ENCODE assay signal across 10 cellular contexts in the genomic region with DNA sequence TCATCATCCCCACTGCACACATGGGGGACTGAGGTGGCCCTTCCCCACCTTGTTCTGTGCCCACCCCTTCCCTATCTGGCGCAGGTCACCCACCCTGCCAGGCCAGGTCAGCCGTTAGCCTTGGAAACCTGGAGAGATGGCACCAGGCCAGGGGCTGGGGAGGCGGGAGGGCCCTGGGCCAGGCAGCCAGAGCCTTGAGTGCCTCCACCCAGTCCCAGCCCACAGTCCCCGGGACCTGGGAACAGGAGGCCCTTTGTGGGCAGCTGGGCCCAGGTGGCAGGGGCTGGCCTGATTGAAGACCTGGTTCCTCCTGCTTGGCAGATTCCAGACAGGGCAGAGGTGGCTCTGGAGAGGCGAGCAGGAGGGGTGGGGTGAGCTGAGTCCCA.
A peak's percentile ranks its signal among the peaks of the same experiment; 100 is the strongest.
DNase-seq lines count a peak whose midpoint lies in the region; ATAC-seq and TF ChIP-seq lines count a peak whose summit lies in the region.
"Had no signal": no experiment of that assay in that cellular context is flagged by ENCODE, and none has a peak within 500 bp of the region (broad histone marks: within the 10 kb centered on the region; RNA-seq: fewer than 3 reads in every experiment).

No MANE protein-coding gene starts in this region.

- peak; percentile 29 for ATAC-seq in SK-N-SH treated with all-trans-retinoic acid at 6 μM for 48 hours
- ATAC-seq in foreskin keratinocyte: no peak
- ATAC-seq: naive thymus-derived CD4-positive, alpha-beta T cell had no signal

- no peaks in the 10 kb centered on the region for H3K79me2 ChIP-seq in neural progenitor cell (ENCODE audit: low read depth)

- peaks cover 12% of the 10 kb centered on the region for H3K9me3 ChIP-seq in neural progenitor cell (ENCODE audit: low read depth)
- H3K9me3 ChIP-seq in uterus: peaks cover 0 to 3% of the 10 kb centered on the region in 2 donors

- H3K36me3 Mint-ChIP-seq in neural progenitor cell: peaks cover 32% of the 10 kb centered on the region

- H3F3A ChIP-seq in neural progenitor cell (ENCODE audit: low read depth): peaks cover 3% of the 10 kb centered on the region

- peak overlapping the region; percentile 90 for H3K27ac Mint-ChIP-seq in neural progenitor cell
- H3K27ac Mint-ChIP-seq: activated T-helper 1 cell treated with anti-CD3 and anti-CD28 coated beads, Interleukin-12 subunit alpha, Interleukin-12 subunit beta, Interleukin-2, Interleukin-4 antibody, amounts not matched to agents 30 ng/mL and 10 ng/mL and 1 ng/mL, durations not matched to agents 14 hours and 24 hours and 36 hours; naive thymus-derived CD4-positive, alpha-beta T cell had no signal

- H3K4me3 ChIP-seq in neural progenitor cell: no peak overlapping the region
- no peak overlapping the region for H3K4me3 ChIP-seq in uterus
- H3K4me3 ChIP-seq in foreskin fibroblast (ENCODE audit: low read depth in 1 of 2, low read length in 2 of 2): no peak overlapping the region

- H3K4me1 ChIP-seq in foreskin keratinocyte (peaks cover 14% of the 10 kb centered on the region), neural progenitor cell (no peaks in the 10 kb centered on the region), uterus (peaks cover 0 to 19% of the 10 kb centered on the region in 2 donors)

- peaks cover 4% of the 10 kb centered on the region for H3K27me3 Mint-ChIP-seq in neural progenitor cell (ENCODE audit: insufficient read depth, low read depth)
- H3K27me3 Mint-ChIP-seq: naive thymus-derived CD4-positive, alpha-beta T cell had no signal

- peaks cover 5% of the 10 kb centered on the region for H3K36me3 ChIP-seq in neural progenitor cell
- no peaks in the 10 kb centered on the region for H3K36me3 ChIP-seq in uterus

- TF ChIP-seq POLR2A in uterus (IDR thresholded peaks at IDR 0.05): no peak

- TF ChIP-seq CTCF in foreskin keratinocyte (conservative IDR thresholded peaks at IDR 0.05) (no peak), neural progenitor cell (IDR thresholded peaks at IDR 0.05) (no peak), uterus (IDR thresholded peaks at IDR 0.05) (no peak), foreskin fibroblast (IDR thresholded peaks at IDR 0.05; ENCODE audit: low read depth, low read length) (no peak)

- no peaks in the 10 kb centered on the region for H4K20me1 ChIP-seq in neural progenitor cell (ENCODE audit: low read depth)

- H3K4me3 Mint-ChIP-seq in neural progenitor cell: peak overlapping the region; percentile 53
- H3K4me3 Mint-ChIP-seq: activated T-helper 1 cell treated with anti-CD3 and anti-CD28 coated beads, Interleukin-12 subunit alpha, Interleukin-12 subunit beta, Interleukin-2, Interleukin-4 antibody, amounts not matched to agents 30 ng/mL and 10 ng/mL and 1 ng/mL, durations not matched to agents 14 hours and 24 hours and 36 hours; naive thymus-derived CD4-positive, alpha-beta T cell had no signal

- H2AFZ ChIP-seq in neural progenitor cell (replicated peaks): no peak overlapping the region

- intact Hi-C loops in uterus (cut with DNase I; ENCODE audit: low total_unique reads): no loop called here

- peak overlapping the region; percentile 9 for H3K27ac ChIP-seq in foreskin keratinocyte
- H3K27ac ChIP-seq in neural progenitor cell: no peak overlapping the region
- peak overlapping the region; percentile 79 to 83 for H3K27ac ChIP-seq in uterus

- H3K4me2 ChIP-seq in neural progenitor cell: no peak overlapping the region

- H3K4me1 Mint-ChIP-seq in neural progenitor cell: peaks cover 19% of the 10 kb centered on the region

- H3K27me3 ChIP-seq in foreskin keratinocyte (no peaks in the 10 kb centered on the region), neural progenitor cell (no peaks in the 10 kb centered on the region), uterus (no peaks in the 10 kb centered on the region)

- H3K9ac ChIP-seq in neural progenitor cell: no peak overlapping the region

- DNase-seq in foreskin keratinocyte (no peak), neural progenitor cell (ENCODE audit: low spot score) (no peak), uterus (no peak), foreskin fibroblast (no peak), T1000 (lab: John Stamatoyannopoulos, UW) (no peak)
- no peak for DNase-seq in stimulated activated naive CD4-positive, alpha-beta T cell (lab: John Stamatoyannopoulos, UW)
- DNase-seq: naive thymus-derived CD4-positive, alpha-beta T cell; NCI-H1092 treated with DMSO at 0.1 percent for 48 hours had no signal

- H3K9me3 Mint-ChIP-seq in neural progenitor cell: peaks cover 20% of the 10 kb centered on the region

TF ChIP-seq in SK-N-SH treated with all-trans-retinoic acid at 6 μM for 48 hours, 23 proteins besides CTCF, POLR2A, EP300 and RAD21:
- no peak for TF ChIP-seq ZNF70 (CRISPR knock-in tag; IDR thresholded peaks at IDR 0.05)
- TF ChIP-seq TOX (CRISPR knock-in tag; IDR thresholded peaks at IDR 0.05; ENCODE audit: borderline replicate concordance): no peak
- TF ChIP-seq, protein P1, sequence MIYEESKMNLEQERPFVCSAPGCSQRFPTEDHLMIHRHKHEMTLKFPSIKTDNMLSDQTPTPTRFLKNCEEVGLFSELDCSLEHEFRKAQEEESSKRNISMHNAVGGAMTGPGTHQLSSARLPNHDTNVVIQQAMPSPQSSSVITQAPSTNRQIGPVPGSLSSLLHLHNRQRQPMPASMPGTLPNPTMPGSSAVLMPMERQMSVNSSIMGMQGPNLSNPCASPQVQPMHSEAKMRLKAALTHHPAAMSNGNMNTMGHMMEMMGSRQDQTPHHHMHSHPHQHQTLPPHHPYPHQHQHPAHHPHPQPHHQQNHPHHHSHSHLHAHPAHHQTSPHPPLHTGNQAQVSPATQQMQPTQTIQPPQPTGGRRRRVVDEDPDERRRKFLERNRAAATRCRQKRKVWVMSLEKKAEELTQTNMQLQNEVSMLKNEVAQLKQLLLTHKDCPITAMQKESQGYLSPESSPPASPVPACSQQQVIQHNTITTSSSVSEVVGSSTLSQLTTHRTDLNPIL (CRISPR knock-in tag; IDR thresholded peaks at IDR 0.05; ENCODE audit: low read depth): no peak
- no peak for TF ChIP-seq ZNF8 (CRISPR knock-in tag; IDR thresholded peaks at IDR 0.05)
- no peak for TF ChIP-seq SNAI2 (CRISPR knock-in tag; IDR thresholded peaks at IDR 0.05)
- TF ChIP-seq, protein P2, sequence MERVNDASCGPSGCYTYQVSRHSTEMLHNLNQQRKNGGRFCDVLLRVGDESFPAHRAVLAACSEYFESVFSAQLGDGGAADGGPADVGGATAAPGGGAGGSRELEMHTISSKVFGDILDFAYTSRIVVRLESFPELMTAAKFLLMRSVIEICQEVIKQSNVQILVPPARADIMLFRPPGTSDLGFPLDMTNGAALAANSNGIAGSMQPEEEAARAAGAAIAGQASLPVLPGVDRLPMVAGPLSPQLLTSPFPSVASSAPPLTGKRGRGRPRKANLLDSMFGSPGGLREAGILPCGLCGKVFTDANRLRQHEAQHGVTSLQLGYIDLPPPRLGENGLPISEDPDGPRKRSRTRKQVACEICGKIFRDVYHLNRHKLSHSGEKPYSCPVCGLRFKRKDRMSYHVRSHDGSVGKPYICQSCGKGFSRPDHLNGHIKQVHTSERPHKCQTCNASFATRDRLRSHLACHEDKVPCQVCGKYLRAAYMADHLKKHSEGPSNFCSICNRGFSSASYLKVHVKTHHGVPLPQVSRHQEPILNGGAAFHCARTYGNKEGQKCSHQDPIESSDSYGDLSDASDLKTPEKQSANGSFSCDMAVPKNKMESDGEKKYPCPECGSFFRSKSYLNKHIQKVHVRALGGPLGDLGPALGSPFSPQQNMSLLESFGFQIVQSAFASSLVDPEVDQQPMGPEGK (CRISPR knock-in tag; IDR thresholded peaks at IDR 0.05; ENCODE audit: borderline replicate concordance): no peak
- TF ChIP-seq BACH2 (CRISPR knock-in tag; IDR thresholded peaks at IDR 0.05; ENCODE audit: borderline replicate concordance): no peak
- TF ChIP-seq ZFP30 (CRISPR knock-in tag; IDR thresholded peaks at IDR 0.05): no peak
- TF ChIP-seq ZNF565 (CRISPR knock-in tag; conservative IDR thresholded peaks at IDR 0.05; ENCODE audit: low read depth): no peak
- no peak for TF ChIP-seq ISL1 (CRISPR knock-in tag; IDR thresholded peaks at IDR 0.05)
- TF ChIP-seq, protein P3, sequence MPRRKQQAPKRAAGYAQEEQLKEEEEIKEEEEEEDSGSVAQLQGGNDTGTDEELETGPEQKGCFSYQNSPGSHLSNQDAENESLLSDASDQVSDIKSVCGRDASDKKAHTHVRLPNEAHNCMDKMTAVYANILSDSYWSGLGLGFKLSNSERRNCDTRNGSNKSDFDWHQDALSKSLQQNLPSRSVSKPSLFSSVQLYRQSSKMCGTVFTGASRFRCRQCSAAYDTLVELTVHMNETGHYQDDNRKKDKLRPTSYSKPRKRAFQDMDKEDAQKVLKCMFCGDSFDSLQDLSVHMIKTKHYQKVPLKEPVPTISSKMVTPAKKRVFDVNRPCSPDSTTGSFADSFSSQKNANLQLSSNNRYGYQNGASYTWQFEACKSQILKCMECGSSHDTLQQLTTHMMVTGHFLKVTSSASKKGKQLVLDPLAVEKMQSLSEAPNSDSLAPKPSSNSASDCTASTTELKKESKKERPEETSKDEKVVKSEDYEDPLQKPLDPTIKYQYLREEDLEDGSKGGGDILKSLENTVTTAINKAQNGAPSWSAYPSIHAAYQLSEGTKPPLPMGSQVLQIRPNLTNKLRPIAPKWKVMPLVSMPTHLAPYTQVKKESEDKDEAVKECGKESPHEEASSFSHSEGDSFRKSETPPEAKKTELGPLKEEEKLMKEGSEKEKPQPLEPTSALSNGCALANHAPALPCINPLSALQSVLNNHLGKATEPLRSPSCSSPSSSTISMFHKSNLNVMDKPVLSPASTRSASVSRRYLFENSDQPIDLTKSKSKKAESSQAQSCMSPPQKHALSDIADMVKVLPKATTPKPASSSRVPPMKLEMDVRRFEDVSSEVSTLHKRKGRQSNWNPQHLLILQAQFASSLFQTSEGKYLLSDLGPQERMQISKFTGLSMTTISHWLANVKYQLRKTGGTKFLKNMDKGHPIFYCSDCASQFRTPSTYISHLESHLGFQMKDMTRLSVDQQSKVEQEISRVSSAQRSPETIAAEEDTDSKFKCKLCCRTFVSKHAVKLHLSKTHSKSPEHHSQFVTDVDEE (CRISPR knock-in tag; IDR thresholded peaks at IDR 0.05): no peak
- no peak for TF ChIP-seq ZFP3 (CRISPR knock-in tag; IDR thresholded peaks at IDR 0.05)
